In the genomic region with DNA sequence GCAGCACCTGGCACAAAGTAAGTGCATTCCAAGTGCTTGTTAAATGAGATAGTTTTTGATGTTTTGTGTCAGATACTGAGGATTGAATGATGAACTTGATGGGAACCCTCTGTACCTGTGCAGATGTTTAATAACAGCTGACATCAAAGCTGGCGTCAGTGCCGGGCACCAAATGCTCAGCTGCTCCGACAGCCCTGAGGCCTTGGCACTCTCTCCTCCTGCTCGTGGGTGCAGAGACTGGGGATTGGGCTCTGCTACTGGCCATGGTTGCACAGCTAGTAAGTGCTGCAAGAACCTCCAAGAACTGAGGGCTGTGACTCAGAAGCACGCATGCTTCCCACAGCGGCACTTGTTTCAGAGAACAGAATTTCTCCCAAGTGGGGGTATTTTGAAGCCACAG, we compare ENCODE assay signal across 24 cellular contexts.
"Had no signal": no experiment of that assay in that cellular context is flagged by ENCODE, and none has a peak within 500 bp of the region (broad histone marks: within the 10 kb centered on the region; RNA-seq: fewer than 3 reads in every experiment).

No MANE protein-coding gene starts in this region.

- H3K4me2 ChIP-seq: hepatocyte had no signal

- H3K4me3 ChIP-seq: colonic mucosa, gastroesophageal sphincter, heart left ventricle, hepatocyte, lung, right atrium auricular region, thoracic aorta, tibial nerve, vagina had no signal

- H3K27ac ChIP-seq: colonic mucosa, epithelial cell of prostate, gastroesophageal sphincter, heart left ventricle, hepatocyte, neutrophil, parathyroid adenoma, right atrium auricular region, thoracic aorta, tibial nerve, vagina had no signal

- DNase-seq: colonic mucosa; effector CD8-positive, alpha-beta T cell; endodermal cell; foreskin fibroblast; heart left ventricle; kidney; natural killer cell; stimulated activated CD4-positive, alpha-beta T cell treated with anti-CD3 and anti-CD28 coated beads, Interleukin-2, amount 100 ng/mL, for 24 hours; stimulated activated CD4-positive, alpha-beta T cell treated with anti-CD3 and anti-CD28 coated beads, Interleukin-4, amount 100 ng/mL, for 24 hours; stimulated activated naive CD8-positive, alpha-beta T cell treated with anti-CD3 and anti-CD28 coated beads, Interleukin-15, Interleukin-2, amounts not matched to agents 100 U/mL and 50 U/mL, for 24 hours had no signal

- ATAC-seq: esophagus mucosa; gastroesophageal sphincter; left lobe of liver; natural killer cell; sciatic nerve; stimulated activated memory B cell treated with anti-CD40 and anti-IgM and Interleukin-4, amounts not matched to agents 10 μg/mL and 1 μg/mL and 100 μg/mL, for 72 hours; stimulated activated naive CD8-positive, alpha-beta T cell treated with anti-CD3 and anti-CD28 coated beads, Interleukin-15, Interleukin-2, amounts not matched to agents 100 U/mL and 50 U/mL, for 24 hours had no signal

- H3K9ac ChIP-seq: parathyroid adenoma had no signal

- H3K9me3 ChIP-seq: colonic mucosa, gastroesophageal sphincter, heart left ventricle, neutrophil, right atrium auricular region, thoracic aorta, tibial nerve, vagina had no signal

- H3K36me3 ChIP-seq: colonic mucosa, right atrium auricular region, thoracic aorta, vagina had no signal

- H3K27me3 ChIP-seq: colonic mucosa, gastroesophageal sphincter, heart left ventricle, hepatocyte, neutrophil, right atrium auricular region, tibial nerve, vagina had no signal

- H2AFZ ChIP-seq: hepatocyte, parathyroid adenoma had no signal
